ENCODE assay signal across 10 cellular contexts in the genomic region with DNA sequence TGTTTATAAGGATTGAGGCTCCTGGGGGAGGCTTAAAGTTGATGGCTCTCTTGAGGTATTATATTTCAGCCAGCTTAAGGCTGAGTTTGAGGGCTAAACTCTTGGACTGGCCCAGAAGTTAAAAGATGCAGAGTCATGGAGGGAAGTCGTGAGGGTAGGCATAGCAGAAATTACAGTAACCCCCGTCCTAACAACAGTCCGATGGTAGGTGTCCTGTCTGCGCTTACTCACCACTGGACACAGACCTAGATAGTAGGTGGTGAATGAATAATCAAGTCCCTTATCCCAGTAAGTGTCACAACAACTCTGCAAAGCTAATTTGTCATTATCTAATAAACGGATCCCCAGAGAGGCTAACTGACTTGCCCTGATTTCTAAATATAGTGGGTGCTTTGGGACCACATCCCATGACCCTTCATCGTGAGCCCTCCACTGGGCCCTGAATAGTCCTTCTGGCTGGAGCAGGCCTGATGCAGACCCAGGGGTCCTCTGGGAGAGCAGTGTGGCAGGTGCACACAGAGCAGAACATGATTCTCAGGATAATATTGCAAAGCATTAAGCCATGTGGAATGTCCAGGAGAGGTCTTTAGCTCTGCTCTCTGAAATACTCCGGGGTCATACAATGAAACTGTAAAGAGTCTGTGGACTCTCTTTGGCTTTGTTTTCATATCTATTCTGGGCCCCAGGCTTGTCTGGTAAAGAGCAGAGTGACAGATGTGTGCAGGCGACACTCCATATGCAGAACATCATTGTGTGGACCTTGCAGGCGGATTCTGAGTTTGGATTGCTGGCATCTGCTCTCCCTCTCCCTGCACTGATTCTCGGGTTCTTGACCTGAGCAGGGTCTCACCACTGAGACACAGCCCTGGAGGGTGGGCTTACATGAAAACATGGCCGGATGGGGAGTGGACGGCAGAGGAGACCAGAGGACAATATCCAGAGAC.
DNase-seq lines count a peak whose midpoint lies in the region; ATAC-seq, FAIRE-seq and TF ChIP-seq lines count a peak whose summit lies in the region.
"Had no signal": no experiment of that assay in that cellular context is flagged by ENCODE, and none has a peak within 500 bp of the region (broad histone marks: within the 10 kb centered on the region; RNA-seq: fewer than 3 reads in every experiment).

No MANE protein-coding gene starts in this region.

- ATAC-seq in psoas muscle (peak; percentile 50 to 79 (median 75)), HG02678 (IDR thresholded peaks at IDR 0.05; ENCODE audit: unreplicated experiment) (no peak), GM21619 (IDR thresholded peaks at IDR 0.05; ENCODE audit: unreplicated experiment) (no peak)

- TF ChIP-seq CTCF in HL-60 (IDR thresholded peaks at IDR 0.05; ENCODE audit: insufficient read depth, low read length): no peak
- no peak for TF ChIP-seq CTCF in psoas muscle (IDR thresholded peaks at IDR 0.05)

- peaks cover 0 to under 1% of the 10 kb centered on the region in 2 donors for H3K36me3 ChIP-seq in psoas muscle (ENCODE audit: insufficient read depth in 1 of 2, low read depth in 1 of 2)

- H3K27ac ChIP-seq in HL-60 (replicated peaks): peak overlapping the region; percentile 42
- H3K27ac ChIP-seq in psoas muscle: peak overlapping the region; percentile 85

- WGBS in psoas muscle, 3 donors: 20 to 36% (median 25%) methylated on average over 12 of the region's 12 CpGs

- peaks cover 86% of the 10 kb centered on the region for H3K4me1 ChIP-seq in psoas muscle

- H3K9me3 ChIP-seq in psoas muscle: no peaks in the 10 kb centered on the region

- intact Hi-C loops in psoas muscle (cut with DNase I): loop anchor here in 1 of 2 donors (2.0 kb wide), 1 partner anchor 16 kb away; no protein-coding TSS in a partner anchor

- DNase-seq in HL-60 (ENCODE audit: low read depth in 1 of 2, low spot score in 1 of 2): no peak
- peak; percentile 5 for DNase-seq in NCI-H69 (lab: John Stamatoyannopoulos, UW)
- DNase-seq in fibroblast of peridontal ligament (ENCODE audit: extremely low read depth): peak; percentile 25
- DNase-seq in psoas muscle: no peak
- DNase-seq in H54 (ENCODE audit: insufficient read length, low spot score): no peak
- DNase-seq in glomerular visceral epithelial cell (ENCODE audit: extremely low spot score): no peak
- DNase-seq: activated effector memory CD4-positive, alpha-beta T cell treated with Interleukin-2 at 50 U/mL for 16 hours had no signal

- no peak overlapping the region for H3K4me3 ChIP-seq in HL-60 (replicated peaks; ENCODE audit: insufficient read depth, low read length)
- H3K4me3 ChIP-seq in psoas muscle: peak overlapping the region; percentile 17
- H3K4me3 ChIP-seq: SK-N-MC had no signal

- no peak for TF ChIP-seq POLR2A in H54 (IDR thresholded peaks at IDR 0.05; ENCODE audit: low read depth, low read length)

- no peak for FAIRE-seq in H54 (lab: Jason Lieb, UNC)

- H3K27me3 ChIP-seq in HL-60 (ENCODE audit: insufficient read depth, poor library complexity, severe bottlenecking): no peaks in the 10 kb centered on the region
- no peaks in the 10 kb centered on the region for H3K27me3 ChIP-seq in psoas muscle (ENCODE audit: insufficient read depth in 3 of 3, low read length in 2 of 3)

Comparison
In these comparisons a context has a peak if more than half of its experiments do, and no peak if none do; other contexts are left out.
1. DNase-seq: peak in NCI-H69 (single experiment) and fibroblast of peridontal ligament (single experiment); none in HL-60 (0 of 2), psoas muscle (0 of 2), H54 (single experiment) and glomerular visceral epithelial cell (single experiment).
2. ATAC-seq: peak in psoas muscle (4 of 4); none in HG02678 (single experiment) and GM21619 (single experiment).